Comparison of ENCODE assay signal across 8 cellular contexts in genomic region chr1:40315795-40316594, GRCh38. TPM values are rescaled to one million over a fixed set of nuclear protein-coding genes. Genes with fewer than 3 reads are reported as not detected.
DNase-seq lines count a peak whose midpoint lies in the region; ATAC-seq and TF ChIP-seq lines count a peak whose summit lies in the region.

No MANE protein-coding gene starts in this region.

- peak in 7 of 8 donors; percentile 3 to 43 (median 29) for ATAC-seq in heart right ventricle
- no peak for ATAC-seq in HG02885 (IDR thresholded peaks at IDR 0.05; ENCODE audit: poor library complexity, unreplicated experiment)
- ATAC-seq in GM21367 (IDR thresholded peaks at IDR 0.05; ENCODE audit: unreplicated experiment) = no peak

- H3K4me1 ChIP-seq in DOHH2 (ENCODE audit: control insufficient read depth, low read length) = peaks cover 58% of the 10 kb centered on the region
- peaks cover 8 to 39% (median 24%) of the 10 kb centered on the region in 9 donors for H3K4me1 ChIP-seq in heart right ventricle
- H3K4me1 ChIP-seq in prostate gland (replicated peaks) = no peaks in the 10 kb centered on the region

- no peaks in the 10 kb centered on the region for H3K79me2 ChIP-seq in DOHH2 (ENCODE audit: control insufficient read depth, low read length)

- H3K9me2 ChIP-seq in DOHH2 (replicated peaks; ENCODE audit: control insufficient read depth, low read length) = no peaks in the 10 kb centered on the region

- peak; percentile 65 for DNase-seq in NCI-H2029 (lab: John Stamatoyannopoulos, UW)
- peak; percentile 77 for DNase-seq in activated effector memory CD4-positive, alpha-beta T cell treated with anti-CD3 and anti-CD28 coated beads, Interleukin-2, amount 50 U/mL, for 16 hours
- DNase-seq in heart right ventricle = no peak
- no peak for DNase-seq in prostate gland (ENCODE audit: low spot score)
- no peak for DNase-seq in SW480 (ENCODE audit: low spot score)

- H3F3A ChIP-seq in DOHH2 (ENCODE audit: control insufficient read depth, insufficient read depth) = peaks cover 2% of the 10 kb centered on the region; the same call in 1 of the 2 replicates

- H3K4me3 ChIP-seq in DOHH2 (ENCODE audit: low read length) (peak overlapping the region; percentile 61), heart right ventricle (peak overlapping the region; percentile 13 to 57 (median 46)), prostate gland (peak overlapping the region; percentile 28 to 37)

- no peak for TF ChIP-seq CTCF in DOHH2 (IDR thresholded peaks at IDR 0.05; ENCODE audit: low read depth, low read length, poor library complexity, severe bottlenecking)
- TF ChIP-seq CTCF in heart right ventricle (IDR thresholded peaks at IDR 0.05) = no peak
- TF ChIP-seq CTCF in prostate gland (IDR thresholded peaks at IDR 0.05) = no peak

- H3K36me3 ChIP-seq in DOHH2 (ENCODE audit: control insufficient read depth, low read length) = no peaks in the 10 kb centered on the region
- no peaks in the 10 kb centered on the region for H3K36me3 ChIP-seq in heart right ventricle
- H3K36me3 ChIP-seq in prostate gland = no peaks in the 10 kb centered on the region

- no peak for TF ChIP-seq POLR2A in prostate gland (IDR thresholded peaks at IDR 0.05)

- H3K27ac ChIP-seq in DOHH2 (ENCODE audit: low read depth, low read length) (no peak overlapping the region), heart right ventricle (no peak overlapping the region), prostate gland (peak overlapping the region in 1 of 2 donors; percentile 30)

- H3K9me3 ChIP-seq in DOHH2 (ENCODE audit: control insufficient read depth, insufficient read depth, low read length) = no peaks in the 10 kb centered on the region
- H3K9me3 ChIP-seq in heart right ventricle = no peaks in the 10 kb centered on the region
- no peaks in the 10 kb centered on the region for H3K9me3 ChIP-seq in prostate gland

- no peaks in the 10 kb centered on the region for H4K20me1 ChIP-seq in DOHH2 (ENCODE audit: control insufficient read depth, insufficient read depth, low read depth, low read length)

- H3K27me3 ChIP-seq in DOHH2 (ENCODE audit: control insufficient read depth, low read length) (peaks cover 39% of the 10 kb centered on the region), heart right ventricle (peaks cover 7 to 57% (median 51%) of the 10 kb centered on the region in 7 donors), prostate gland (replicated peaks; ENCODE audit: insufficient read depth) (no peaks in the 10 kb centered on the region)

- WGBS in heart right ventricle, 2 donors = 2% methylated on average over 41 of the region's 41 CpGs
- WGBS in prostate gland = 6% methylated on average over 34 of the region's 41 CpGs

- H3K4me2 ChIP-seq in DOHH2 (ENCODE audit: low read length) = peak overlapping the region; percentile 66

- intact Hi-C loops in heart right ventricle (cut with DNase I) = no loop called here
- intact Hi-C loops in prostate gland (cut with DNase I) = loop anchor here (10.0 kb wide), 2 partner anchors 89 to 171 kb away; no protein-coding TSS in a partner anchor

RNA-seq across cellular contexts. Expression of gene COL9A2, which starts 1.1 kb away (rescaled TPM):
- total RNA-seq in heart right ventricle (1 to 10 TPM in 2 of 10 donors, under 1 TPM in 8; 0.20 to 1.2 (median 0.33) TPM), prostate gland (10 to 100 TPM; 16.1 to 27.6 TPM)
- 1 to 10 TPM in 1 of 2 donors, under 1 TPM in 1; 0.39 to 1.8 TPM for polyA plus RNA-seq in heart right ventricle

RNA-seq across cellular contexts. Expression of gene SMAP2, which starts 57.5 kb away (rescaled TPM):
- 10 to 100 TPM in 9 of 10 donors, 1 to 10 TPM in 1; 9.4 to 29.8 (median 12.2) TPM for total RNA-seq in heart right ventricle
- polyA plus RNA-seq in heart right ventricle = 10 to 100 TPM; 12.2 to 16.5 TPM
- total RNA-seq in prostate gland = 10 to 100 TPM; 22.0 to 39.6 TPM

RNA-seq across cellular contexts. Expression of gene ZMPSTE24, which starts 58.0 kb away (rescaled TPM):
- 10 to 100 TPM; 19.9 to 47.5 (median 30.2) TPM for total RNA-seq in heart right ventricle
- polyA plus RNA-seq in heart right ventricle = 10 to 100 TPM; 23.9 to 25.9 TPM
- total RNA-seq in prostate gland = 10 to 100 TPM; 32.8 to 57.7 TPM

Comparison
In these comparisons a context has a peak if more than half of its experiments do, and no peak if none do; other contexts are left out.
1. DNase-seq: peak in NCI-H2029 (single experiment) and activated effector memory CD4-positive, alpha-beta T cell treated with anti-CD3 and anti-CD28 coated beads, Interleukin-2, amount 50 U/mL, for 16 hours (single experiment); none in heart right ventricle (0 of 2), prostate gland (single experiment) and SW480 (single experiment).
2. ATAC-seq: peak in heart right ventricle (7 of 8); none in HG02885 (single experiment) and GM21367 (single experiment).
3. RNA of gene COL9A2, which starts 1.1 kb away (total RNA-seq): 16.1 to 27.6 TPM in prostate gland; 0.20 to 1.2 TPM in heart right ventricle; every median in the first group is over 4 times any median in the second.
4. Peak in every context shown above with its lines, with median percentiles within 50 percentile points of each other: H3K4me3 ChIP-seq.